Comparison of ENCODE assay signal across 1 cellular context in the genomic region with DNA sequence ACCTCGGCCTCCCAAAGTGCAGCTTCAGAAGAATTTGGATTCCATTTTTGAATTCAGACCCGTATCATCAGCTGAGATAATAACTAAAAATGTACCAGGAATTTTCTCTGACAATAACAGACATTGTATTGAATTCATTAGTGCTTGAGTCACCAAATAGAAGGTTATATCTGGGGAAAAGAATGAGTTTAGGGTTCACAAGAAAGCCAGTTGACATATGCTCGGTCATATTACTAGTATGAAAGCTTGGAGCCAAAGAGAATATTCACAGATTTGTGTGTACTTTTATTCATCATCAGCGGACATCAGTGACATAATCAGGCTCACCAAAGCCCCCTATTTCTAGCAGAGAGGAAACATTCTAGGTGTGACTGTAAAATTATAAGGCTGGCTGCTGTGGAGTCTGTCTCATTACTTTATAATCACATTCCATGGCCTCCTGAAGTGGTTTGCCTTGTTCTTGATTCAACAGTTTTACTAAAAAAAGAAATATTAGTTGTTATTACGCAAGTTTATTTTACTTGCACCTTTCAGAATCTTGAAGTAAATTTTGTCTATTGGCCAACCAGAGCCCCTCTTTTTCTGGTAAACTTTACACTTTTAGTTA.
A peak's percentile ranks its signal among the peaks of the same experiment; 100 is the strongest.
TF ChIP-seq lines count a peak whose summit lies in the region.

No MANE protein-coding gene starts in this region.

TF ChIP-seq in IMR-90, 13 proteins besides CTCF, POLR2A, EP300 and RAD21:
- TF ChIP-seq MAZ (IDR thresholded peaks at IDR 0.05; ENCODE audit: borderline replicate concordance, low read depth, low read length) = no peak
- peak; percentile 75 for TF ChIP-seq CEBPB (IDR thresholded peaks at IDR 0.05; ENCODE audit: low read depth, low read length)
